In the genomic region with DNA sequence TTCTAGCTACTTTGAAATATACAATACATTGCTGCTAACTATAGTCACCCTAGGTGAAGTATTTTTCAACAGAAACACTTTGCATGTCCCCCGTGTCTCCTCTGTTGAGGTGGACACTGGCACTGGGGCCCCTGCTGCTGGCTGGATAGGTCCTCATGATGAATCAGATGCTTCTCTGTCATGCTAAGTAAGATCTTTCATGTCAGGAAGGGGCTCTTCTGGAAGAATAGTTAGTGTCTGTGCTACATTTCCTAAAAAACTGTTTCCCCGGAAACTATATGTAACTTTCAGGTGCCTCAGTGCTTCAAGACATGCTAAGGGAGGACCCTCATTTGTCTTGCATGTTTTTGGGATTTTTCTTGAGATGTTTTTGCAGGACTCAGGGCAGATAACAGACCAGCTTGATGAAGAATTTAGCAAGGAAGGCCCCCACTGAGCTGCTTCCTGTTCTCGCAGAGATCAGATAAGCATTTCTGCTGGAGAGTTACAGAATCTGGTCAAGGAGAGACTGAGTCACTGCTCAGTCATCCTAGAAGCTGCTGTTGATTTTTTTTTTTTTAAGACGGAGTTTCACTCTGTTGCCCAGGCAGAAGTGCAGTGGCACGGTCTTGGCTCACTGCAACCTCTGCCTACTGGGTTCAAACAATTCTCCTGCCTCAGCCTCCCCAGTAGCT, we compare ENCODE assay signal across 1 cellular context.
TF ChIP-seq lines count a peak whose summit lies in the region.

No MANE protein-coding gene starts in this region.

TF ChIP-seq in SK-N-SH, 30 proteins besides CTCF, POLR2A, EP300 and RAD21 (continued from another document):
- TF ChIP-seq RXRA (IDR thresholded peaks at IDR 0.05; ENCODE audit: borderline replicate concordance, low read depth) = 0 out of 2 replicates have a peak, but pooled peaks have one; percentile 15
- peak; percentile 44; the same call in 1 of the 2 replicates for TF ChIP-seq TEAD4 (IDR thresholded peaks at IDR 0.05; ENCODE audit: borderline replicate concordance, insufficient read depth)
